In genomic region chr2:237201461-237202287, GRCh38 we compare ENCODE assay signal across 8 cellular contexts.
DNase-seq lines count a peak whose midpoint lies in the region; ATAC-seq and TF ChIP-seq lines count a peak whose summit lies in the region.

No MANE protein-coding gene starts in this region.

- in situ Hi-C loops in brain microvascular endothelial cell (cut with HindIII; ENCODE audit: low pct_ligation_motif_present, low sequenced_read_pairs): no loop called here

- ATAC-seq in GM18873 (IDR thresholded peaks at IDR 0.05; ENCODE audit: low FRiP score, unreplicated experiment): peak; percentile 63
- peak; percentile 67 for ATAC-seq in HG03354 (IDR thresholded peaks at IDR 0.05; ENCODE audit: poor library complexity, severe bottlenecking, unreplicated experiment)
- no peak for ATAC-seq in GM18870 (IDR thresholded peaks at IDR 0.05; ENCODE audit: unreplicated experiment)

- no peak for TF ChIP-seq CTCF in brain microvascular endothelial cell (IDR thresholded peaks at IDR 0.05; ENCODE audit: low read depth, low read length, missing control alignments)

- peaks cover 0 to 16% of the 10 kb centered on the region in 2 donors for H3K4me1 ChIP-seq in neuronal stem cell (ENCODE audit: control insufficient read depth in 2 of 2, insufficient read depth in 1 of 2, low read depth in 1 of 2, low read length in 2 of 2)

- peak overlapping the region; percentile 7 for H2AFZ ChIP-seq in neuronal stem cell (ENCODE audit: low read length)

- WGBS in neuronal stem cell (ENCODE audit: extremely low coverage in 2 of 2, insufficient read length in 2 of 2, insufficient replicate concordance in 1 of 2), 2 donors: no CpG with 5 or more reads among the region's 14 CpGs

- H3K27me3 ChIP-seq in brain microvascular endothelial cell (replicated peaks) (no peaks in the 10 kb centered on the region), neuronal stem cell (ENCODE audit: control insufficient read depth in 3 of 3, insufficient read depth in 3 of 3, low read depth in 1 of 3, low read length in 3 of 3) (no peaks in the 10 kb centered on the region)

- no peak overlapping the region for H4K8ac ChIP-seq in neuronal stem cell (ENCODE audit: low read depth, low read length)

- no peak overlapping the region for H3K9ac ChIP-seq in neuronal stem cell (ENCODE audit: low read depth, low read length, poor library complexity)

- no peak for TF ChIP-seq POLR2A in erythroblast (IDR thresholded peaks at IDR 0.05; ENCODE audit: low read length)

- no peak overlapping the region for H2BK15ac ChIP-seq in neuronal stem cell (ENCODE audit: low read length)

- H3K9me3 ChIP-seq in neuronal stem cell (replicated peaks in 1 of 2; ENCODE audit: control insufficient read depth in 2 of 2, insufficient read depth in 1 of 2, low read depth in 1 of 2, low read length in 2 of 2): no peaks in the 10 kb centered on the region

- no peak overlapping the region for H2BK5ac ChIP-seq in neuronal stem cell (ENCODE audit: low read length)

- H3K79me1 ChIP-seq in neuronal stem cell (ENCODE audit: low read depth, low read length): no peaks in the 10 kb centered on the region

- H2BK120ac ChIP-seq in neuronal stem cell (ENCODE audit: low read depth, low read length): no peak overlapping the region

- H3K27ac ChIP-seq in brain microvascular endothelial cell (peak overlapping the region; percentile 78), neuronal stem cell (replicated peaks; ENCODE audit: low read length) (no peak overlapping the region)

- no peak overlapping the region for H3K23ac ChIP-seq in neuronal stem cell (ENCODE audit: low read depth, low read length, poor library complexity)

- DNase-seq in brain microvascular endothelial cell (peak; percentile 84), neuronal stem cell (ENCODE audit: low spot score) (no peak), NAMALWA (ENCODE audit: low spot score) (no peak), erythroblast (lab: John Stamatoyannopoulos, UW) (no peak), posterior cingulate gyrus (no peak)

- no peak overlapping the region for H2AK5ac ChIP-seq in neuronal stem cell (ENCODE audit: low read depth, low read length)

- H2BK12ac ChIP-seq in neuronal stem cell (ENCODE audit: low read length): no peak overlapping the region

- H4K91ac ChIP-seq in neuronal stem cell (ENCODE audit: low read depth, low read length, poor library complexity): no peak overlapping the region

- H3K4me3 ChIP-seq in brain microvascular endothelial cell (ENCODE audit: low read depth, low read length) (no peak overlapping the region), neuronal stem cell (ENCODE audit: low read length in 2 of 2) (peak overlapping the region in 1 of 2 donors; percentile 22)

- H3K36me3 ChIP-seq in brain microvascular endothelial cell (replicated peaks) (no peaks in the 10 kb centered on the region), neuronal stem cell (replicated peaks in 1 of 2; ENCODE audit: control insufficient read depth in 2 of 2, insufficient read depth in 2 of 2, low read length in 2 of 2) (no peaks in the 10 kb centered on the region)

- intact Hi-C loops in posterior cingulate gyrus (cut with DNase I): no loop called here

- peak overlapping the region; percentile 27 for H3K18ac ChIP-seq in neuronal stem cell (ENCODE audit: low read length)

- H3K4ac ChIP-seq in neuronal stem cell (ENCODE audit: low read length): no peak overlapping the region

- no peak overlapping the region for H3K14ac ChIP-seq in neuronal stem cell (ENCODE audit: low read length)

- H3K4me2 ChIP-seq in neuronal stem cell (ENCODE audit: insufficient read depth, low read length, poor library complexity, severe bottlenecking): no peak overlapping the region
